In the genomic region with DNA sequence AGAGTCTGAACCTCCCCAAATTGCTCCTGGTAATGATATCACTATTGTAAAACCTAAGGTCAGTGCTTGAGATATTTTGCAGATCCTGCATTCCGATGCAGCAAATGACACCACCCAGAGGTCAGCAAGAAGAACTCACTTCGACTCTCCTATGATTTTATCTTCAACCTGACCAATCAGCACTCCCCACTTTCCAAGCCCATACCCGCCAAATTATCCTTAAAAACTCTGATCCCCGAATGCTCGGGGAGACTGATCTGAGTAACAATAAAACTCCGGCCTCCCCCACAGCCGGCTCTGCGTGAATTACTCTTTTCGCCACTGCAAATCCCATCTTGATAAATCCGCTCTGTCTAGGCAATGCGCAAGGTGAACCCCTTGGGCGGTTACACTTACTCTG, we compare ENCODE assay signal across 8 cellular contexts. TPM values are rescaled to one million over a fixed set of nuclear protein-coding genes. Genes with fewer than 3 reads are reported as not detected.
DNase-seq lines count a peak whose midpoint lies in the region; ATAC-seq and TF ChIP-seq lines count a peak whose summit lies in the region.

No MANE protein-coding gene starts in this region.

- DNase-seq in Caco-2 (peak; percentile 57 to 59), breast epithelium (ENCODE audit: low spot score in 2 of 2) (no peak), medulla oblongata (ENCODE audit: extremely low spot score) (peak; percentile 68), iPS-NIHi11 (ENCODE audit: low spot score) (no peak), NCI-H1105 (lab: John Stamatoyannopoulos, UW) (no peak), sciatic nerve (ENCODE audit: low spot score) (no peak), NCI-H345 treated with DMSO at 0.1 percent for 48 hours (lab: John Stamatoyannopoulos, UW; ENCODE audit: unreplicated experiment) (no peak)

- peak overlapping the region; percentile 88; the same call in 1 of the 2 replicates for H3K4me2 ChIP-seq in KMS-11

- no peak overlapping the region for H3K27ac Mint-ChIP-seq in Caco-2 (ENCODE audit: unreplicated experiment)

- no peaks in the 10 kb centered on the region for H3K27me3 ChIP-seq in Caco-2 (replicated peaks; ENCODE audit: control insufficient read depth, insufficient read depth, low read length)
- no peaks in the 10 kb centered on the region for H3K27me3 ChIP-seq in KMS-11 (ENCODE audit: insufficient read depth, low read depth)
- no peaks in the 10 kb centered on the region for H3K27me3 ChIP-seq in breast epithelium

- H3K9me3 Mint-ChIP-seq in Caco-2 (ENCODE audit: unreplicated experiment): no peaks in the 10 kb centered on the region

- no peaks in the 10 kb centered on the region for H4K20me1 ChIP-seq in KMS-11 (ENCODE audit: insufficient read depth)

- BruUV-seq in Caco-2 (replicated peaks; lab: Mats Ljungman, UMichigan): no TSS peak

- H3K9me3 ChIP-seq in Caco-2: no peaks in the 10 kb centered on the region
- no peaks in the 10 kb centered on the region for H3K9me3 ChIP-seq in breast epithelium

- H3K36me3 ChIP-seq in Caco-2 (ENCODE audit: control insufficient read depth, insufficient read depth, low read length): no peaks in the 10 kb centered on the region
- H3K36me3 ChIP-seq in KMS-11 (ENCODE audit: insufficient read depth): no peaks in the 10 kb centered on the region
- H3K36me3 ChIP-seq in breast epithelium: no peaks in the 10 kb centered on the region

- peak overlapping the region; percentile 78; the same call in 1 of the 2 replicates for H2AFZ ChIP-seq in KMS-11 (ENCODE audit: low read depth)

- no peak for ATAC-seq in sciatic nerve

- peak; percentile 16 to 36 for TF ChIP-seq CTCF in Caco-2 (IDR thresholded peaks at IDR 0.05; ENCODE audit: insufficient read depth in 1 of 2, low read depth in 1 of 2, low read length in 1 of 2, severe bottlenecking in 1 of 2, unreplicated experiment in 1 of 2)
- TF ChIP-seq CTCF in KMS-11 (conservative IDR thresholded peaks at IDR 0.05; ENCODE audit: low read depth, low read length): 0 out of 2 replicates have a peak, but pooled peaks have one; percentile 22
- TF ChIP-seq CTCF in breast epithelium (IDR thresholded peaks at IDR 0.05): no peak

- H3K4me1 Mint-ChIP-seq in Caco-2 (ENCODE audit: low read depth, unreplicated experiment): peaks cover 7% of the 10 kb centered on the region

- H3K79me2 ChIP-seq in KMS-11 (ENCODE audit: insufficient read depth, low read depth): no peaks in the 10 kb centered on the region

- no peak for TF ChIP-seq POLR2A in breast epithelium (IDR thresholded peaks at IDR 0.05)

- H3K4me3 ChIP-seq in Caco-2 (ENCODE audit: low read depth, low read length): peak overlapping the region; percentile 92
- H3K4me3 ChIP-seq in KMS-11 (IDR thresholded peaks at IDR 0.05; ENCODE audit: insufficient read depth, low read depth, low read length): no peak overlapping the region
- H3K4me3 ChIP-seq in breast epithelium: peak overlapping the region; percentile 88 to 94 (median 92)

- H3K9ac ChIP-seq in KMS-11: no peak overlapping the region

- CTCF ChIA-PET in Caco-2 (lab: Charles Lee): no interaction called here

- no peaks in the 10 kb centered on the region for H3K27me3 Mint-ChIP-seq in Caco-2 (ENCODE audit: insufficient read depth, unreplicated experiment)

- POLR2A ChIA-PET in Caco-2 (lab: Charles Lee): no interaction called here

- H3K4me3 Mint-ChIP-seq in Caco-2 (ENCODE audit: unreplicated experiment): no peak overlapping the region

- H3K4me1 ChIP-seq in Caco-2 (peaks cover 38% of the 10 kb centered on the region), KMS-11 (ENCODE audit: low read depth, poor library complexity, severe bottlenecking) (peaks cover 24% of the 10 kb centered on the region), breast epithelium (peaks cover 0 to 13% of the 10 kb centered on the region in 2 donors)

- intact Hi-C loops in Caco-2 (cut with micrococcal nuclease; ENCODE audit: unreplicated experiment) (loop anchor here (1.0 to 5.0 kb wide), 2 partner anchors 55 to 130 kb away; no protein-coding TSS in a partner anchor), breast epithelium (cut with DNase I; ENCODE audit: low total_unique reads) (no loop called here), sciatic nerve (cut with DNase I) (no loop called here)

- no peak overlapping the region for H3K27ac ChIP-seq in KMS-11
- peak overlapping the region; percentile 77 to 92 for H3K27ac ChIP-seq in breast epithelium

- peaks cover 11% of the 10 kb centered on the region for H3K36me3 Mint-ChIP-seq in Caco-2 (ENCODE audit: insufficient read depth, unreplicated experiment)

RNA-seq across cellular contexts. Expression of a gene that starts 1.2 kb away (rescaled TPM):
- total RNA-seq in Caco-2 (2022): 242 and 291 TPM in 2 replicates
- 100 to 1,000 TPM; 277 to 663 (median 594) TPM for total RNA-seq in breast epithelium
- 258 TPM for total RNA-seq in sciatic nerve

RNA-seq across cellular contexts. Expression of a gene that starts 1.6 kb away (rescaled TPM):
- total RNA-seq in Caco-2 (2022) (28.5 and 33.0 TPM in 2 replicates), breast epithelium (10 to 100 TPM; 17.3 to 31.8 (median 21.3) TPM), sciatic nerve (19.3 TPM)

Comparison
In these comparisons a context has a peak if more than half of its experiments do, and no peak if none do; other contexts are left out.
1. DNase-seq: peak in Caco-2 (2 of 2) and medulla oblongata (single experiment); none in breast epithelium (0 of 2), iPS-NIHi11 (single experiment), NCI-H1105 (single experiment), sciatic nerve (single experiment) and NCI-H345 treated with DMSO at 0.1 percent for 48 hours (single experiment).
2. CTCF ChIP-seq: peak in Caco-2 (2 of 2) and KMS-11 (single experiment); none in breast epithelium (0 of 3).